ENCODE assay signal across 8 cellular contexts in genomic region chr17:74210191-74211140, GRCh38.
DNase-seq lines count a peak whose midpoint lies in the region; ATAC-seq and TF ChIP-seq lines count a peak whose summit lies in the region.

No MANE protein-coding gene starts in this region.

- peak; percentile 90 for TF ChIP-seq CTCF in NB4 (IDR thresholded peaks at IDR 0.05; ENCODE audit: low read depth, low read length)
- TF ChIP-seq CTCF in VCaP (conservative IDR thresholded peaks at IDR 0.05) = peak; percentile 97
- peak; percentile 99 for TF ChIP-seq CTCF in brain microvascular endothelial cell (IDR thresholded peaks at IDR 0.05; ENCODE audit: low read depth, low read length, missing control alignments)

- H3K4me3 ChIP-seq in NB4 (ENCODE audit: low read depth, low read length) = no peak overlapping the region
- no peak overlapping the region for H3K4me3 ChIP-seq in brain microvascular endothelial cell (ENCODE audit: low read depth, low read length)

- DNase-seq in NCI-H2029 (lab: John Stamatoyannopoulos, UW) (peak; percentile 36), NCI-H2029 treated with DMSO at 0.1 percent for 48 hours (lab: John Stamatoyannopoulos, UW) (no peak), NB4 (ENCODE audit: low read depth) (peak; percentile 73), brain microvascular endothelial cell (peak; percentile 51), iPS-NIHi7 (ENCODE audit: extremely low spot score) (peak; percentile 80)
- peak; percentile 70 to 74 for DNase-seq in stimulated activated CD4-positive, alpha-beta T cell treated with anti-CD3 and anti-CD28 coated beads, Interleukin-15, amount 100 ng/mL, for 1 hour (ENCODE audit: low read depth in 1 of 2, low spot score in 1 of 2)

- H3K27me3 ChIP-seq in brain microvascular endothelial cell (replicated peaks) = no peaks in the 10 kb centered on the region

- H3K27ac ChIP-seq in VCaP (peak overlapping the region; percentile 86), brain microvascular endothelial cell (no peak overlapping the region)

- TF ChIP-seq POLR2A in NB4 (IDR thresholded peaks at IDR 0.05; ENCODE audit: extremely low read depth, insufficient read length) = no peak

- in situ Hi-C loops in brain microvascular endothelial cell (cut with HindIII; ENCODE audit: low pct_ligation_motif_present, low sequenced_read_pairs) = no loop called here

- no peak for ATAC-seq in GM18861 (IDR thresholded peaks at IDR 0.05; ENCODE audit: unreplicated experiment)

- peaks cover 54% of the 10 kb centered on the region for H3K36me3 ChIP-seq in brain microvascular endothelial cell (replicated peaks)
